11 cellular contexts compared by ENCODE assay signal in the genomic region with DNA sequence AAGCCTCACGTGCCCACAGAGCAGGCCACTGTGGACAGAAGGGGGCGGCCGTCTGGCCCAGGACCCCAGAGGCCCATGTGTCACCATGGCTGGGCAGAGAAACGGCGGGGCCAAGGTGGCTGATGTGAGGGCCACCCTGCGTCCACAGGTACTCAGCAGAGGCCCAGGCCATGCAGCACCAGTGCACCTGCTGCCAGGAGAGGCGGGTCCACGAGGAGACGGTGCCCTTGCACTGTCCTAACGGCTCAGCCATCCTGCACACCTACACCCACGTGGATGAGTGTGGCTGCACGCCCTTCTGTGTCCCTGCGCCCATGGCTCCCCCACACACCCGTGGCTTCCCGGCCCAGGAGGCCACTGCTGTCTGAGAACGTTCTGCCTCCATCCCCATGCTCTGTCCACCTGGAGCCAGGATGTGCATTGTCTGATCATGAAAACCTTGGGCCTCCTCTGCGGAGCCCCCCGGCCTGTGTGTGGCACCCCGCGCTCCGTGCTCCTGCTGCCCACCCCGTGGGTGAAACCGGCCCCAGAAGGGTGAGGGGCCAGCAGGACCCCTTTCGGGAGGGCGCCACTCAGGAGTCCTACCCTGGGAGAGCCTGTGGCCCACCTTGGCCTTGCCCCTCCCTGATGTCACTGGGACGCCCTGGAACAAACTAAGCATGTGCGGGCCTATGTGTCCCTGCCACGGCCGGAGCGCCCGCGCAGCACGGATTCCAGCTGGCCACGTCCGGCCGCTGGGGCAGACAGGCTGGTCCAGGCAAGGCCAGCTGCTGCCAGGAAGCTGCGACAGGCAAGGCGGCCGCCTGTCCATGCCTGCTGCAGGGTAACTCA. TPM values are rescaled to one million over a fixed set of nuclear protein-coding genes. Genes with fewer than 3 reads are reported as not detected.
DNase-seq lines count a peak whose midpoint lies in the region; ATAC-seq and TF ChIP-seq lines count a peak whose summit lies in the region.
"Had no signal": no experiment of that assay in that cellular context is flagged by ENCODE, and none has a peak within 500 bp of the region (broad histone marks: within the 10 kb centered on the region; RNA-seq: fewer than 3 reads in every experiment).

No MANE protein-coding gene starts in this region.

- peaks cover 5% of the 10 kb centered on the region; the same call in 1 of the 2 replicates for H3K9me3 ChIP-seq in SU-DHL-6 (ENCODE audit: insufficient read depth, low read length)

- no peaks in the 10 kb centered on the region for H3F3A ChIP-seq in SU-DHL-6 (ENCODE audit: insufficient read depth)

- no peaks in the 10 kb centered on the region for H3K27me3 Mint-ChIP-seq in activated T-cell treated with anti-CD3 and anti-CD28 coated beads, Interleukin-2, amount 50 U/mL, for 72 hours (ENCODE audit: low read depth)
- H3K27me3 Mint-ChIP-seq in immature natural killer cell (ENCODE audit: low read depth in 3 of 3): no peaks in the 10 kb centered on the region
- H3K27me3 Mint-ChIP-seq in CD14-positive monocyte (ENCODE audit: low read depth in 3 of 3): no peaks in the 10 kb centered on the region

- H3K4me2 ChIP-seq in SU-DHL-6 (ENCODE audit: low read depth, low read length, poor library complexity, severe bottlenecking): peak overlapping the region; percentile 65

- TF ChIP-seq CTCF in SU-DHL-6 (IDR thresholded peaks at IDR 0.05; ENCODE audit: insufficient read depth, low read length, poor library complexity, severe bottlenecking) (no peak), CD14-positive monocyte (IDR thresholded peaks at IDR 0.05) (no peak)

- no peaks in the 10 kb centered on the region for H4K20me1 ChIP-seq in SU-DHL-6 (ENCODE audit: low read depth, low read length)

- H3K9me2 ChIP-seq in SU-DHL-6 (replicated peaks; ENCODE audit: insufficient read depth, low read length): no peaks in the 10 kb centered on the region

- peak overlapping the region; percentile 61; the same call in 1 of the 2 replicates for H3K9ac ChIP-seq in SU-DHL-6 (ENCODE audit: low read length)

- peaks cover 8 to 13% of the 10 kb centered on the region in 2 donors for H3K36me3 Mint-ChIP-seq in activated T-cell treated with anti-CD3 and anti-CD28 coated beads, Interleukin-2, amount 50 U/mL, for 72 hours (ENCODE audit: insufficient read depth in 2 of 2)
- H3K36me3 Mint-ChIP-seq in immature natural killer cell: no peaks in the 10 kb centered on the region
- peaks cover 2 to 10% of the 10 kb centered on the region in 2 donors for H3K36me3 Mint-ChIP-seq in CD14-positive monocyte

- H2AFZ ChIP-seq in SU-DHL-6 (ENCODE audit: low read depth, low read length, severe bottlenecking): no peak overlapping the region

- DNase-seq in activated T-cell treated with anti-CD3 and anti-CD28 coated beads, Interleukin-2, amount 50 U/mL, for 72 hours: no peak
- no peak for DNase-seq in activated T-cell treated with anti-CD3 and anti-CD28 coated beads, Interleukin-2, amount 50 U/mL, for 1 hour
- DNase-seq in immature natural killer cell: no peak
- no peak for DNase-seq in substantia nigra (lab: John Stamatoyannopoulos, UW)
- DNase-seq in NCI-H2029 treated with DMSO at 0.1 percent for 48 hours (lab: John Stamatoyannopoulos, UW): no peak
- no peak for DNase-seq in COLO829 (ENCODE audit: low spot score)
- no peak for DNase-seq in CD14-positive monocyte (ENCODE audit: low spot score)
- DNase-seq: activated naive CD4-positive, alpha-beta T cell; erythroblast; NCI-H1436 treated with DMSO at 0.1 percent for 48 hours had no signal

- H3K4me1 Mint-ChIP-seq in activated T-cell treated with anti-CD3 and anti-CD28 coated beads, Interleukin-2, amount 50 U/mL, for 72 hours (ENCODE audit: low read depth): peaks cover 7% of the 10 kb centered on the region
- peaks cover 17 to 23% of the 10 kb centered on the region in 2 donors for H3K4me1 Mint-ChIP-seq in immature natural killer cell
- H3K4me1 Mint-ChIP-seq in CD14-positive monocyte: peaks cover 11% of the 10 kb centered on the region

- peak overlapping the region; percentile 78 to 94 for H3K4me3 Mint-ChIP-seq in activated T-cell treated with anti-CD3 and anti-CD28 coated beads, Interleukin-2, amount 50 U/mL, for 72 hours
- H3K4me3 Mint-ChIP-seq in immature natural killer cell (peak overlapping the region in 3 of 5 donors; percentile 79 to 88 (median 81)), CD14-positive monocyte (no peak overlapping the region)

- H3K27me3 ChIP-seq in SU-DHL-6 (ENCODE audit: low read length): no peaks in the 10 kb centered on the region

- no peaks in the 10 kb centered on the region for H3K79me2 ChIP-seq in SU-DHL-6 (ENCODE audit: insufficient read depth, low read length)

- no peak overlapping the region for H3K4me3 ChIP-seq in SU-DHL-6 (ENCODE audit: insufficient read depth, low read length, poor library complexity, severe bottlenecking)

- ATAC-seq in activated T-cell treated with anti-CD3 and anti-CD28 coated beads, Interleukin-2, amount 50 U/mL, for 72 hours (replicated peaks in 1 of 2): no peak

- H3K9me3 Mint-ChIP-seq in activated T-cell treated with anti-CD3 and anti-CD28 coated beads, Interleukin-2, amount 50 U/mL, for 72 hours: peaks cover 7% of the 10 kb centered on the region in 2 donors
- H3K9me3 Mint-ChIP-seq in immature natural killer cell (no peaks in the 10 kb centered on the region), CD14-positive monocyte (peaks cover 11 to 21% (median 19%) of the 10 kb centered on the region in 7 donors)

- H3K36me3 ChIP-seq in SU-DHL-6 (ENCODE audit: low read length): no peaks in the 10 kb centered on the region

- H3K27ac ChIP-seq in SU-DHL-6 (ENCODE audit: low read depth, low read length): no peak overlapping the region
- H3K27ac ChIP-seq in substantia nigra (ENCODE audit: low read depth, low read length, poor library complexity, severe bottlenecking): peak overlapping the region; percentile 62

- no peak overlapping the region for H3K27ac Mint-ChIP-seq in activated T-cell treated with anti-CD3 and anti-CD28 coated beads, Interleukin-2, amount 50 U/mL, for 72 hours
- H3K27ac Mint-ChIP-seq in immature natural killer cell (peak overlapping the region in 4 of 6 donors; percentile 76 to 90 (median 82)), CD14-positive monocyte (peak overlapping the region in 1 of 7 donors; percentile 46)

- intact Hi-C loops in CD14-positive monocyte (cut with micrococcal nuclease): loop anchor here (5.0 to 10.0 kb wide), 2 partner anchors 73 to 76 kb away; no protein-coding TSS in a partner anchor

RNA-seq across cellular contexts. Expression of a gene that starts 38.6 kb away (rescaled TPM):
- not detected for total RNA-seq in activated T-cell treated with anti-CD3 and anti-CD28 coated beads, Interleukin-2, amount 50 U/mL, for 72 hours
- polyA plus RNA-seq in immature natural killer cell (not detected), CD14-positive monocyte (not detected)

RNA-seq across cellular contexts. Expression of a gene that starts 48.0 kb away (rescaled TPM):
- 10 to 100 TPM; 32.9 to 34.1 TPM for total RNA-seq in activated T-cell treated with anti-CD3 and anti-CD28 coated beads, Interleukin-2, amount 50 U/mL, for 72 hours
- polyA plus RNA-seq in immature natural killer cell (10 to 100 TPM; 40.5 to 47.8 (median 42.2) TPM), CD14-positive monocyte (10 to 100 TPM; 67.9 to 71.7 TPM)

Comparison
In these comparisons a context has a peak if more than half of its experiments do, and no peak if none do; other contexts are left out.
1. H3K4me3 Mint-ChIP-seq: peak in activated T-cell treated with anti-CD3 and anti-CD28 coated beads, Interleukin-2, amount 50 U/mL, for 72 hours (2 of 2) and immature natural killer cell (3 of 5); none in CD14-positive monocyte (0 of 2).